ENCODE assay signal across 8 cellular contexts in the genomic region with DNA sequence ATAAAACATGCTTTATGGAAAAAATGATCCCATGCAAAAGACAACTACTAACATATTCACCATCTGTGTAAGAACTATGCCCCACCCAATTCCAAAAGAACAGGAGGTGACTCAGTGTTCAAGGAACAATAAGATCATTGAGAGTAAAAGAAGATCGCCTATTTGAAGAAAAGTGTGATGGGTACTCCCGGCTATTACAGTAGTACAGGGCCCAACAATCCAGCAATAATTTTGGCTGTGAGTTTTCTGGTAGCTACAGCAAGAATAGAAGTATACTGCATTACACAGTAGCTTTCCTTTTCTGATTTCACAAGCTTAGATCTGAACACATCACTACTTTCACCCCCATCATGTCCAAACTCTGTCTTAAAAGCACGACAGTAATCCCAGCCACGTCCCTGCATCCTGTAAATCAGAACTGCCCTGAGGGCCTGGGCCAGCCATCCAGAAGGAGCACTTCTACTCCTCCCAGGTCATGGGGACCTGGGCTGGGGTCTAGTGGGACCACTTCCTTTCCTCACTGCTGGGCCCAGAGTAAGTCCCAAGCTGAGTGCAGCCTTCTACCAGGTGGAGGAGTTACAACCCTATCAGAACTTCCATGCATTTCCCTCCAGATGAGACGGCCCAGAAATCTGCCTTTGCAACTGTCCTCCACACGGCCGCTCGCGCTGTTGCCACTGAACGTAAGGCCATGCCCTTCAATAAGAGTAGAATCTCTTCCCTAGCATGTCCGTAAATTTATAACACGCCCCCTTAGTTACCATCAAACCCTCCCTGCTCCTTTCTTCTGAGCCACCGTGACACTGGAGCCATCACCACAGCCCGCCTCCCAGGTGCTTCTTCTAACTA. TPM values are rescaled to one million over a fixed set of nuclear protein-coding genes. Genes with fewer than 3 reads are reported as not detected.
A peak's percentile ranks its signal among the peaks of the same experiment; 100 is the strongest.
DNase-seq lines count a peak whose midpoint lies in the region; ATAC-seq and TF ChIP-seq lines count a peak whose summit lies in the region.

No MANE protein-coding gene starts in this region.

- H3K27me3 Mint-ChIP-seq in CD4-positive, alpha-beta T cell, result no peaks in the 10 kb centered on the region

- H3K36me3 Mint-ChIP-seq in CD4-positive, alpha-beta T cell (ENCODE audit: low read depth), result peaks cover 21% of the 10 kb centered on the region

- peaks cover 85% of the 10 kb centered on the region for H3K4me1 Mint-ChIP-seq in CD4-positive, alpha-beta T cell (ENCODE audit: low read depth)

- H3K4me3 Mint-ChIP-seq in CD4-positive, alpha-beta T cell, result peak overlapping the region; percentile 66

- H3K4me1 ChIP-seq in mucosa of stomach (ENCODE audit: control insufficient read depth, insufficient read depth, low read length), result peaks cover 39% of the 10 kb centered on the region

- no peak for TF ChIP-seq CTCF in CD4-positive, alpha-beta T cell (IDR thresholded peaks at IDR 0.05)
- no peak for TF ChIP-seq CTCF in NB4 (IDR thresholded peaks at IDR 0.05; ENCODE audit: low read depth, low read length)
- TF ChIP-seq CTCF in cardiac fibroblast (IDR thresholded peaks at IDR 0.05; ENCODE audit: low read depth, low read length), result no peak

- no peak for TF ChIP-seq POLR2A in NB4 (IDR thresholded peaks at IDR 0.05; ENCODE audit: extremely low read depth, insufficient read length)

- H3K9ac ChIP-seq in mucosa of stomach (ENCODE audit: low read length), result peak overlapping the region; percentile 45

- DNase-seq in CD4-positive, alpha-beta T cell, result no peak
- peak; percentile 63 for DNase-seq in NB4 (ENCODE audit: low read depth)
- DNase-seq in cardiac fibroblast (ENCODE audit: low read depth in 2 of 2), result peak; percentile 77 to 93
- DNase-seq in ecto neural progenitor cell (ENCODE audit: low spot score), result no peak
- no peak for DNase-seq in NCI-H2081 (lab: John Stamatoyannopoulos, UW)

- H3K27ac Mint-ChIP-seq in CD4-positive, alpha-beta T cell, result peak overlapping the region; percentile 97

- H3K27ac ChIP-seq in CD4-positive, alpha-beta T cell (ENCODE audit: low read depth, low read length), result peak overlapping the region; percentile 48

- CTCF ChIA-PET in CD4-positive, alpha-beta T cell (lab: Charles Lee), result no interaction called here

- H3K4me3 ChIP-seq in NB4 (ENCODE audit: low read depth, low read length) (peak overlapping the region; percentile 7), cardiac fibroblast (replicated peaks in 1 of 2; ENCODE audit: low read depth in 2 of 2, low read length in 2 of 2) (peak overlapping the region in 1 of 2 donors; percentile 25), mucosa of stomach (ENCODE audit: low read length) (no peak overlapping the region)

- H3K36me3 ChIP-seq in mucosa of stomach (ENCODE audit: control insufficient read depth, insufficient read depth, low read length), result no peaks in the 10 kb centered on the region

- ATAC-seq in CD4-positive, alpha-beta T cell (ENCODE audit: poor library complexity), result peak; percentile 7
- ATAC-seq in HG02610 (IDR thresholded peaks at IDR 0.05; ENCODE audit: unreplicated experiment) (no peak), GM21447 (IDR thresholded peaks at IDR 0.05; ENCODE audit: unreplicated experiment) (no peak)

- intact Hi-C loops in CD4-positive, alpha-beta T cell (cut with DNase I, micrococcal nuclease), result loop anchor here in 1 of 2 experiments (10.0 kb wide), 1 partner anchor 117 kb away; a partner anchor contains a TSS

- POLR2A ChIA-PET in CD4-positive, alpha-beta T cell (lab: Charles Lee), result interaction anchor here (10.0 kb wide), 1 partner anchor 7 kb away, joined by 256 read pairs; no protein-coding TSS in a partner anchor

- no peaks in the 10 kb centered on the region for H3K27me3 ChIP-seq in CD4-positive, alpha-beta T cell (ENCODE audit: control insufficient read depth, insufficient read depth, low read length)
- H3K27me3 ChIP-seq in mucosa of stomach (ENCODE audit: control insufficient read depth, insufficient read depth, low read length), result no peaks in the 10 kb centered on the region

- H3K9me3 Mint-ChIP-seq in CD4-positive, alpha-beta T cell, result no peaks in the 10 kb centered on the region

- no peaks in the 10 kb centered on the region for H3K9me3 ChIP-seq in CD4-positive, alpha-beta T cell (ENCODE audit: control insufficient read depth, low read length)
- no peaks in the 10 kb centered on the region for H3K9me3 ChIP-seq in mucosa of stomach (ENCODE audit: control insufficient read depth, low read length)

RNA-seq across cellular contexts. Expression of a gene that starts 7.9 kb away (rescaled TPM):
- total RNA-seq in CD4-positive, alpha-beta T cell, result 100 to 1,000 TPM; 106 to 112 TPM

RNA-seq across cellular contexts. Expression of a gene that starts 35.0 kb away (rescaled TPM):
- total RNA-seq in CD4-positive, alpha-beta T cell, result 10 to 100 TPM; 12.9 to 14.1 TPM

Comparison
In these comparisons a context has a peak if more than half of its experiments do, and no peak if none do; other contexts are left out.
1. DNase-seq: peak in NB4 (single experiment) and cardiac fibroblast (2 of 2); none in CD4-positive, alpha-beta T cell (0 of 10), ecto neural progenitor cell (single experiment) and NCI-H2081 (0 of 2).